ENCODE assay signal across 25 cellular contexts in genomic region chr6:72987305-72987704, GRCh38.
DNase-seq lines count a peak whose midpoint lies in the region; ATAC-seq, FAIRE-seq and TF ChIP-seq lines count a peak whose summit lies in the region.
"Had no signal": no experiment of that assay in that cellular context is flagged by ENCODE, and none has a peak within 500 bp of the region (broad histone marks: within the 10 kb centered on the region; RNA-seq: fewer than 3 reads in every experiment).

No MANE protein-coding gene starts in this region.

- peaks cover 25% of the 10 kb centered on the region for H3K9me3 Mint-ChIP-seq in activated T-helper 1 cell treated with anti-CD3 and anti-CD28 coated beads, Interleukin-12 subunit alpha, Interleukin-12 subunit beta, Interleukin-2, Interleukin-4 antibody, amounts not matched to agents 30 ng/mL and 10 ng/mL and 1 ng/mL, durations not matched to agents 14 hours and 24 hours and 36 hours

- no peak overlapping the region for H3K4me3 Mint-ChIP-seq in activated T-helper 1 cell treated with anti-CD3 and anti-CD28 coated beads, Interleukin-12 subunit alpha, Interleukin-12 subunit beta, Interleukin-2, Interleukin-4 antibody, amounts not matched to agents 30 ng/mL and 10 ng/mL and 1 ng/mL, durations not matched to agents 14 hours and 24 hours and 36 hours
- H3K4me3 Mint-ChIP-seq: B cell; CD4-positive, CD25-positive, alpha-beta regulatory T cell had no signal

- no peak overlapping the region for H3K27ac Mint-ChIP-seq in activated T-helper 1 cell treated with anti-CD3 and anti-CD28 coated beads, Interleukin-12 subunit alpha, Interleukin-12 subunit beta, Interleukin-2, Interleukin-4 antibody, amounts not matched to agents 30 ng/mL and 10 ng/mL and 1 ng/mL, durations not matched to agents 14 hours and 24 hours and 36 hours
- H3K27ac Mint-ChIP-seq: B cell; CD4-positive, CD25-positive, alpha-beta regulatory T cell had no signal

- H3K36me3 ChIP-seq in K562 (ENCODE audit: control insufficient read depth, insufficient read depth, low read length) (no peaks in the 10 kb centered on the region), small intestine (ENCODE audit: control insufficient read depth in 2 of 2, insufficient read depth in 2 of 2, low read length in 2 of 2) (no peaks in the 10 kb centered on the region)

- TF ChIP-seq EP300 in K562 (IDR thresholded peaks at IDR 0.05; ENCODE audit: low read length) = no peak

- BruUV-seq in K562 (replicated peaks; lab: Mats Ljungman, UMichigan) = no TSS peak

- intact Hi-C loops in K562 (cut with micrococcal nuclease) = no loop called here
- intact Hi-C loops in dorsolateral prefrontal cortex (cut with DNase I) = no loop called here
- intact Hi-C loops in activated T-helper 1 cell treated with anti-CD3 and anti-CD28 coated beads, Interleukin-12 subunit alpha, Interleukin-12 subunit beta, Interleukin-2, Interleukin-4 antibody, amounts not matched to agents 30 ng/mL and 10 ng/mL and 1 ng/mL, durations not matched to agents 14 hours and 24 hours and 36 hours (cut with micrococcal nuclease) = no loop called here

- no peaks in the 10 kb centered on the region for H3K9me1 ChIP-seq in K562 (ENCODE audit: control insufficient read depth, insufficient read depth, low read length)

- H3K4me1 Mint-ChIP-seq in activated T-helper 1 cell treated with anti-CD3 and anti-CD28 coated beads, Interleukin-12 subunit alpha, Interleukin-12 subunit beta, Interleukin-2, Interleukin-4 antibody, amounts not matched to agents 30 ng/mL and 10 ng/mL and 1 ng/mL, durations not matched to agents 14 hours and 24 hours and 36 hours (ENCODE audit: low read depth) = no peaks in the 10 kb centered on the region
- H3K4me1 Mint-ChIP-seq: B cell had no signal

- POLR2A ChIA-PET in K562 (lab: Yijun Ruan, JAX) = no interaction called here

- no peak overlapping the region for H3K9ac ChIP-seq in K562 (ENCODE audit: insufficient read depth in 1 of 2, low read depth in 2 of 2, low read length in 2 of 2)
- H3K9ac ChIP-seq: SK-N-SH had no signal

- no peak overlapping the region; the same call in 1 of the 2 replicates for H2AFZ ChIP-seq in K562 (ENCODE audit: low read depth, low read length)
- H2AFZ ChIP-seq: PC-9 had no signal

- 25% methylated on average over 14 of the region's 19 CpGs for WGBS in K562 (ENCODE audit: insufficient coverage, low coverage, missing lambda C conversion rate)
- 87 to 88% (median 87%) methylated on average over 18 to 19 of the region's 19 CpGs for WGBS in small intestine, 3 donors

- H4K20me1 ChIP-seq in K562 (replicated peaks; ENCODE audit: control insufficient read depth, insufficient read depth, low read length) = no peaks in the 10 kb centered on the region

- H3K4me3 ChIP-seq in K562 = no peak overlapping the region
- H3K4me3 ChIP-seq in dorsolateral prefrontal cortex = peak overlapping the region in 1 of 59 donors; percentile 8
- H3K4me3 ChIP-seq in small intestine (ENCODE audit: low read depth in 1 of 2, low read length in 2 of 2) = no peak overlapping the region
- H3K4me3 ChIP-seq: GM12878, PC-9 had no signal

- H3K27ac ChIP-seq in K562 (ENCODE audit: extremely low read depth, low read depth, low read length) (no peak overlapping the region), dorsolateral prefrontal cortex (no peak overlapping the region), small intestine (ENCODE audit: low read depth in 1 of 2, low read length in 1 of 2) (no peak overlapping the region)
- H3K27ac ChIP-seq: PC-9 had no signal

- ATAC-seq in K562 = no peak
- ATAC-seq: GM12878 had no signal

- CTCF ChIA-PET in K562 (lab: Yijun Ruan, JAX; ENCODE audit: low intra/inter-chr PET ratio) = no interaction called here

- in situ Hi-C loops in K562 (cut with MboI) = no loop called here

- FAIRE-seq in K562 (lab: Jason Lieb, UNC) (no peak), small intestine (lab: Jason Lieb, UNC) (no peak)
- FAIRE-seq: GM12878, H54 had no signal

- DNase-seq in SIG-M5 treated with dmso at 0.1 percent for 504 hours (lab: John Stamatoyannopoulos, UW; ENCODE audit: unreplicated experiment) (peak; percentile 56), SIG-M5 (lab: John Stamatoyannopoulos, UW) (no peak), NOMO-1 (lab: John Stamatoyannopoulos, UW; ENCODE audit: unreplicated experiment in 2 of 2) (peak; percentile 86 to 94), K562 (ENCODE audit: extremely low read depth in 1 of 4, low spot score in 3 of 4) (no peak), dorsolateral prefrontal cortex (no peak), AG08395 (ENCODE audit: low spot score) (no peak), small intestine (no peak)
- DNase-seq in activated T-helper 1 cell treated with anti-CD3 and anti-CD28 coated beads, Interleukin-12 subunit alpha, Interleukin-12 subunit beta, Interleukin-2, Interleukin-4 antibody, amounts not matched to agents 30 ng/mL and 10 ng/mL and 1 ng/mL, durations not matched to agents 14 hours and 24 hours and 36 hours (ENCODE audit: low spot score) = no peak
- DNase-seq: 8988T; CD4-positive, CD25-positive, alpha-beta regulatory T cell; DND-41; KBM-7; MM.1S; NCI-H1694; NCI-H2081; NCI-H2171; NCI-H524 treated with DMSO at 0.1 percent for 48 hours; NCI-H82; PC-9; RPMI8226; SHP77; SK-N-SH had no signal

- no peaks in the 10 kb centered on the region for H3K27me3 ChIP-seq in K562 (ENCODE audit: control insufficient read depth in 2 of 2, insufficient read depth in 2 of 2, low read length in 2 of 2)
- no peaks in the 10 kb centered on the region for H3K27me3 ChIP-seq in dorsolateral prefrontal cortex
- no peaks in the 10 kb centered on the region for H3K27me3 ChIP-seq in small intestine (ENCODE audit: control insufficient read depth in 2 of 2, insufficient read depth in 2 of 2, low read length in 2 of 2)

- no peaks in the 10 kb centered on the region for H3K79me2 ChIP-seq in K562 (ENCODE audit: control insufficient read depth, insufficient read depth, low read length)

- H3K9me3 ChIP-seq in K562 (replicated peaks; ENCODE audit: control insufficient read depth, insufficient read depth, low read depth, low read length) (no peaks in the 10 kb centered on the region), small intestine (ENCODE audit: control insufficient read depth, low read depth) (no peaks in the 10 kb centered on the region)
- H3K9me3 ChIP-seq: SK-N-SH had no signal

- H3K4me2 ChIP-seq in K562 (ENCODE audit: insufficient read depth, low read length) = no peak overlapping the region
- H3K4me2 ChIP-seq: PC-9, SK-N-SH had no signal

- H3K27me3 Mint-ChIP-seq in activated T-helper 1 cell treated with anti-CD3 and anti-CD28 coated beads, Interleukin-12 subunit alpha, Interleukin-12 subunit beta, Interleukin-2, Interleukin-4 antibody, amounts not matched to agents 30 ng/mL and 10 ng/mL and 1 ng/mL, durations not matched to agents 14 hours and 24 hours and 36 hours (ENCODE audit: insufficient read depth) = no peaks in the 10 kb centered on the region
- H3K27me3 Mint-ChIP-seq: B cell; CD4-positive, CD25-positive, alpha-beta regulatory T cell had no signal

- TF ChIP-seq CTCF in K562 (IDR thresholded peaks at IDR 0.05 in 2 of 3, conservative IDR thresholded peaks at IDR 0.05 in 1 of 3; ENCODE audit: insufficient read depth in 2 of 3, low read depth in 1 of 3, low read length in 3 of 3) (no peak), dorsolateral prefrontal cortex (IDR thresholded peaks at IDR 0.05 in 54 of 56, conservative IDR thresholded peaks at IDR 0.05 in 2 of 56; ENCODE audit: low read depth in 1 of 56, partially characterized antibody in 56 of 56) (no peak)

- peaks cover 2% of the 10 kb centered on the region for H3K36me3 Mint-ChIP-seq in activated T-helper 1 cell treated with anti-CD3 and anti-CD28 coated beads, Interleukin-12 subunit alpha, Interleukin-12 subunit beta, Interleukin-2, Interleukin-4 antibody, amounts not matched to agents 30 ng/mL and 10 ng/mL and 1 ng/mL, durations not matched to agents 14 hours and 24 hours and 36 hours (ENCODE audit: low read depth)

- no peak for TF ChIP-seq RAD21 in K562 (CRISPR knock-in tag; conservative IDR thresholded peaks at IDR 0.05 in 1 of 2, IDR thresholded peaks at IDR 0.05 in 1 of 2)

- TF ChIP-seq POLR2A in K562 (conservative IDR thresholded peaks at IDR 0.05) = no peak

- H3K4me1 ChIP-seq in K562 (replicated peaks in 1 of 2; ENCODE audit: control insufficient read depth in 2 of 2, insufficient read depth in 2 of 2, low read length in 2 of 2) (peaks cover 0 to 3% of the 10 kb centered on the region in 2 experiments; a peak in 1 of 5 replicates), small intestine (ENCODE audit: control insufficient read depth in 2 of 2, insufficient read depth in 1 of 2, low read depth in 1 of 2, low read length in 1 of 2) (no peaks in the 10 kb centered on the region)

TF ChIP-seq in K562, 482 proteins besides CTCF, POLR2A, EP300 and RAD21:
- TF ChIP-seq HNRNPUL1 (IDR thresholded peaks at IDR 0.05; ENCODE audit: low read length) = no peak
- TF ChIP-seq SPI1 (IDR thresholded peaks at IDR 0.05; ENCODE audit: borderline replicate concordance, low read depth, low read length) = peak; percentile 24; the same call in 1 of the 2 replicates

Comparison
In these comparisons a context has a peak if more than half of its experiments do, and no peak if none do; other contexts are left out.
1. DNase-seq: peak in SIG-M5 treated with dmso at 0.1 percent for 504 hours (single experiment) and NOMO-1 (2 of 2); none in SIG-M5 (single experiment), K562 (0 of 4), dorsolateral prefrontal cortex (0 of 10), AG08395 (single experiment), small intestine (single experiment) and activated T-helper 1 cell treated with anti-CD3 and anti-CD28 coated beads, Interleukin-12 subunit alpha, Interleukin-12 subunit beta, Interleukin-2, Interleukin-4 antibody, amounts not matched to agents 30 ng/mL and 10 ng/mL and 1 ng/mL, durations not matched to agents 14 hours and 24 hours and 36 hours (single experiment).